ENCODE assay signal across 1 cellular context in genomic region chr12:7075518-7075917, GRCh38.
A peak's percentile ranks its signal among the peaks of the same experiment; 100 is the strongest.
TF ChIP-seq lines count a peak whose summit lies in the region.

No MANE protein-coding gene starts in this region.

TF ChIP-seq in GM12878, 131 proteins besides CTCF, POLR2A, EP300 and RAD21:
- TF ChIP-seq MYC (IDR thresholded peaks at IDR 0.05; ENCODE audit: insufficient read depth, insufficient read length, insufficient replicate concordance, low read length, severe bottlenecking), result no peak
- peak; percentile 41 to 42; a peak in 2 of 4 replicates for TF ChIP-seq IKZF2 (IDR thresholded peaks at IDR 0.05)
- peak; percentile 30; the same call in 1 of the 2 replicates for TF ChIP-seq EED (IDR thresholded peaks at IDR 0.05; ENCODE audit: low read depth)
- no peak for TF ChIP-seq NRF1 (conservative IDR thresholded peaks at IDR 0.05; ENCODE audit: low read depth, low read length)
